ENCODE assay signal across 9 cellular contexts in genomic region chr11:16738949-16739262, GRCh38. TPM values are rescaled to one million over a fixed set of nuclear protein-coding genes. Genes with fewer than 3 reads are reported as not detected.
DNase-seq lines count a peak whose midpoint lies in the region; ATAC-seq, FAIRE-seq and TF ChIP-seq lines count a peak whose summit lies in the region.
"Had no signal": no experiment of that assay in that cellular context is flagged by ENCODE, and none has a peak within 500 bp of the region (broad histone marks: within the 10 kb centered on the region; RNA-seq: fewer than 3 reads in every experiment).

No MANE protein-coding gene starts in this region.

- CTCF ChIA-PET in GM10248 (lab: Yijun Ruan, JAX), result interaction anchor here (0.8 kb wide), 1 partner anchor 10 kb away, joined by 3 read pairs; no protein-coding TSS in a partner anchor

- H3K9me3 ChIP-seq in endocrine pancreas (ENCODE audit: control insufficient read depth, low read length) (no peaks in the 10 kb centered on the region), psoas muscle (no peaks in the 10 kb centered on the region)

- no peak for FAIRE-seq in RCC 7860 (lab: Jason Lieb, UNC)

- DNase-seq in GM10248 (ENCODE audit: extremely low spot score) (peak; percentile 11), HL-60 (ENCODE audit: low read depth in 1 of 2, low spot score in 1 of 2) (no peak), psoas muscle (no peak), RCC 7860 (ENCODE audit: low spot score) (no peak), DMS79 treated with DMSO at 0.1 percent for 48 hours (lab: John Stamatoyannopoulos, UW) (no peak), nephron progenitor cell (no peak)

- ATAC-seq in psoas muscle, result peak in 3 of 4 donors; percentile 1 to 50 (median 3)
- no peak for ATAC-seq in HG03280 (IDR thresholded peaks at IDR 0.05; ENCODE audit: unreplicated experiment)

- TF ChIP-seq CTCF in GM10248 (IDR thresholded peaks at IDR 0.05; ENCODE audit: control extremely low read depth, extremely low read depth, low read depth, missing control alignments), result no peak
- TF ChIP-seq CTCF in HL-60 (IDR thresholded peaks at IDR 0.05; ENCODE audit: insufficient read depth, low read length), result no peak
- no peak for TF ChIP-seq CTCF in psoas muscle (IDR thresholded peaks at IDR 0.05)
- no peak for TF ChIP-seq CTCF in nephron progenitor cell (IDR thresholded peaks at IDR 0.05)

- POLR2A ChIA-PET in GM10248 (lab: Yijun Ruan, JAX), result interaction anchor here (1.5 kb wide), 1 partner anchor 11 kb away, joined by 5 read pairs; no protein-coding TSS in a partner anchor

- intact Hi-C loops in psoas muscle (cut with DNase I), result loop anchor here in 1 of 2 donors (10.0 kb wide), 1 partner anchor 1586 kb away; the partner anchor contains the start of genes GTF2H1 and HPS5

- peaks cover 5% of the 10 kb centered on the region for H3K4me1 ChIP-seq in endocrine pancreas (ENCODE audit: control insufficient read depth, insufficient read depth, low read length)
- peaks cover 41% of the 10 kb centered on the region for H3K4me1 ChIP-seq in psoas muscle

- H3K27ac ChIP-seq in HL-60 (replicated peaks) (peak overlapping the region; percentile 96), psoas muscle (peak overlapping the region; percentile 93)

- H3K9me3 Mint-ChIP-seq in nephron progenitor cell, result peaks cover 13% of the 10 kb centered on the region
- H3K9me3 Mint-ChIP-seq: IgD-negative memory B cell had no signal

- peaks cover 3% of the 10 kb centered on the region for H3K36me3 Mint-ChIP-seq in nephron progenitor cell (ENCODE audit: low read depth)
- H3K36me3 Mint-ChIP-seq: IgD-negative memory B cell had no signal

- no peak overlapping the region for H3K4me3 Mint-ChIP-seq in nephron progenitor cell
- H3K4me3 Mint-ChIP-seq: IgD-negative memory B cell had no signal

- H3K36me3 ChIP-seq in endocrine pancreas (ENCODE audit: control insufficient read depth, insufficient read depth, low read length), result no peaks in the 10 kb centered on the region
- peaks cover 0 to 7% of the 10 kb centered on the region in 2 donors for H3K36me3 ChIP-seq in psoas muscle (ENCODE audit: insufficient read depth in 1 of 2, low read depth in 1 of 2)

- H3K4me3 ChIP-seq in HL-60 (replicated peaks; ENCODE audit: insufficient read depth, low read length) (peak overlapping the region; percentile 79), endocrine pancreas (ENCODE audit: control insufficient read depth, insufficient read depth, low read length) (peak overlapping the region; percentile 97), psoas muscle (peak overlapping the region; percentile 93)

- peak overlapping the region; percentile 92 for H3K9ac ChIP-seq in endocrine pancreas (ENCODE audit: control insufficient read depth, insufficient read depth, low read length)

- peaks cover 17% of the 10 kb centered on the region for H3K4me1 Mint-ChIP-seq in nephron progenitor cell

- 0 to 1% (median 0%) methylated on average over 14 of the region's 14 CpGs for WGBS in psoas muscle, 3 donors

- H3K27me3 ChIP-seq in HL-60 (ENCODE audit: insufficient read depth, poor library complexity, severe bottlenecking), result no peaks in the 10 kb centered on the region
- H3K27me3 ChIP-seq in endocrine pancreas (ENCODE audit: control insufficient read depth, insufficient read depth, low read length), result no peaks in the 10 kb centered on the region
- no peaks in the 10 kb centered on the region for H3K27me3 ChIP-seq in psoas muscle (ENCODE audit: insufficient read depth in 3 of 3, low read length in 2 of 3)

- no peak overlapping the region for H3K27ac Mint-ChIP-seq in nephron progenitor cell
- H3K27ac Mint-ChIP-seq: IgD-negative memory B cell had no signal

- H3K27me3 Mint-ChIP-seq in nephron progenitor cell (ENCODE audit: low read depth, poor library complexity), result no peaks in the 10 kb centered on the region
- H3K27me3 Mint-ChIP-seq: IgD-negative memory B cell had no signal

RNA-seq across cellular contexts. Expression of gene C11orf58, which starts 0.5 kb away (rescaled TPM):
- total RNA-seq in psoas muscle, result 100 to 1,000 TPM in 2 of 4 donors, 10 to 100 TPM in 2; 82.6 to 150 (median 102) TPM
- 100 to 1,000 TPM in 1 of 3 donors, 10 to 100 TPM in 2; 80.7 to 218 (median 83.0) TPM for polyA plus RNA-seq in psoas muscle
